25 cellular contexts compared by ENCODE assay signal in genomic region chr10:125936331-125936730, GRCh38. TPM values are rescaled to one million over a fixed set of nuclear protein-coding genes. Genes with fewer than 3 reads are reported as not detected.
"Had no signal": no experiment of that assay in that cellular context is flagged by ENCODE, and none has a peak within 500 bp of the region (broad histone marks: within the 10 kb centered on the region; RNA-seq: fewer than 3 reads in every experiment).

No MANE protein-coding gene starts in this region.

- H3K36me3 ChIP-seq: brain microvascular endothelial cell, neutrophil, ovary, prostate gland, spleen, upper lobe of right lung had no signal

- H3K4me1 Mint-ChIP-seq: natural killer cell had no signal

- H3K9me3 Mint-ChIP-seq: activated naive CD4-positive, alpha-beta T cell treated with anti-CD3 and anti-CD28 coated beads for 36 hours; activated T-cell treated with anti-CD3 and anti-CD28 coated beads, Interleukin-2, amount 50 U/mL, for 72 hours; natural killer cell; T-helper 1 cell treated with Interleukin-12 subunit alpha and Interleukin-12 subunit beta and Interleukin-4 antibody, amounts not matched to agents 30 μg/mL and 1 μg/mL, for 36 hours had no signal

- H3K27ac ChIP-seq: brain microvascular endothelial cell, neutrophil, ovary, prostate gland, spleen, upper lobe of right lung had no signal

- H3K9me3 ChIP-seq: neutrophil, ovary, prostate gland, spleen, upper lobe of right lung had no signal

- H3K27ac Mint-ChIP-seq: activated naive CD4-positive, alpha-beta T cell treated with anti-CD3 and anti-CD28 coated beads for 36 hours; activated T-cell treated with anti-CD3 and anti-CD28 coated beads, Interleukin-2, amount 50 U/mL, for 72 hours; natural killer cell; T-helper 1 cell treated with Interleukin-12 subunit alpha and Interleukin-12 subunit beta and Interleukin-4 antibody, amounts not matched to agents 30 μg/mL and 1 μg/mL, for 36 hours; WTC11 had no signal

- ATAC-seq: activated T-cell treated with anti-CD3 and anti-CD28 coated beads, Interleukin-2, amount 50 U/mL, for 72 hours; left cardiac atrium; natural killer cell; upper lobe of right lung; WTC11 had no signal

- H3K4me3 Mint-ChIP-seq: activated naive CD4-positive, alpha-beta T cell treated with anti-CD3 and anti-CD28 coated beads for 36 hours; activated T-cell treated with anti-CD3 and anti-CD28 coated beads, Interleukin-2, amount 50 U/mL, for 72 hours; natural killer cell; T-helper 1 cell treated with Interleukin-12 subunit alpha and Interleukin-12 subunit beta and Interleukin-4 antibody, amounts not matched to agents 30 μg/mL and 1 μg/mL, for 36 hours; WTC11 had no signal

- H3K4me3 ChIP-seq: ovary, prostate gland, spleen, upper lobe of right lung had no signal

- H3K4me1 ChIP-seq: prostate gland, spleen, upper lobe of right lung had no signal

- DNase-seq: activated CD4-positive, alpha-beta T cell treated with anti-CD3 and anti-CD28 coated beads, Interleukin-2, amount 50 U/mL, for 48 hours; activated effector memory CD4-positive, alpha-beta T cell treated with Interleukin-2 at 50 U/mL for 16 hours; activated naive CD4-positive, alpha-beta T cell treated with anti-CD3 and anti-CD28 coated beads for 36 hours; activated T-cell treated with anti-CD3 and anti-CD28 coated beads, Interleukin-2, amount 50 U/mL, for 72 hours; amygdala; brain microvascular endothelial cell; caudate nucleus; dermis blood vessel endothelial cell; effector CD8-positive, alpha-beta T cell; hypothalamus; islet precursor cell; left cardiac atrium; midbrain; natural killer cell; ovary; spleen; stimulated activated CD4-positive, alpha-beta T cell treated with anti-CD3 and anti-CD28 coated beads, Interleukin-4, amount 100 ng/mL, for 24 hours; stimulated activated naive CD4-positive, alpha-beta T cell treated with Interleukin-2 at 50 U/mL for 16 hours; T1000; upper lobe of right lung had no signal

- H3K27me3 ChIP-seq: brain microvascular endothelial cell, ovary, upper lobe of right lung had no signal

- H3K36me3 Mint-ChIP-seq: natural killer cell, WTC11 had no signal

RNA-seq across cellular contexts. Expression of gene FANK1, which starts 40.0 kb away (rescaled TPM):
- total RNA-seq: natural killer cell had no signal
- polyA plus RNA-seq: liver had no signal
